14 cellular contexts compared by ENCODE assay signal in the genomic region with DNA sequence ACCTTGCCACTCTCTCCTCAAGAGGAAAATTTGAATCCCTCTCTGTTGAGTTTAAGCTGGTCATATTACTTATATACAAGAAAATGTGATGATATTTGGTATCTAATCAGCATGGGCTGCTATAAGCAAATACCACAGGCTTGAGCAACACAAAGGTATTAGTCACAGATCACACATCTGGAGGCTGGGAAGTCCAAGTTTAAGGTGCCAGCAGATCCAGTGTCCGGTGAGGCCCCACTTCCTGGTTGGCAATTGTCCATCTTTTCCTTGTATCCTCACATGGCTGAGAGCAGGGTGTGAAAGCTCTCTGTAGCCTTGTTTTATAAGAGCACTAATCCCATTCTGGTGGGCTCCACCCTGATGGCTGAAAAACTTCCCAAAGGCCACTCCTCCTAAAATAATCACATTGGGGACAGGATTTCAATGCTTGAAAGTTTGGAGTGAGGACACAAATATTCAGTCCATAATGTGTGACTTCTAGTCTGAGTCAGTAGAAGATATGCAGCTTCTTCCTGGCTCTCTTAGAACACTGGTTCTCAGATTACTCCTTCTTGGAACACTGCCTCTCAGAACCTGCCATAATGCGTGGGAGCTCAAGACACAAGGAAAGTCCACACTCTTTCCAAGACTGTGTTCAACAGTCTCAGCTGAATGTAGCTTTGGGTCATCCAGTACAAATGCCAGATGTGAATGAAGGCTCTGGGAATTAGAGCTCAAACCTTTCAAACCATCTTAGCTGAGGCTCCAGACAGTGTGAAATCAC.
DNase-seq lines count a peak whose midpoint lies in the region; ATAC-seq, FAIRE-seq and TF ChIP-seq lines count a peak whose summit lies in the region.
"Had no signal": no experiment of that assay in that cellular context is flagged by ENCODE, and none has a peak within 500 bp of the region (broad histone marks: within the 10 kb centered on the region; RNA-seq: fewer than 3 reads in every experiment).

No MANE protein-coding gene starts in this region.

- H4K20me1 ChIP-seq in fibroblast of lung (ENCODE audit: control insufficient read depth, extremely low read depth, insufficient read depth, low read length), result no peaks in the 10 kb centered on the region

- no peaks in the 10 kb centered on the region for H3K27me3 ChIP-seq in fibroblast of lung (ENCODE audit: control insufficient read depth, insufficient read depth, low read length)
- no peaks in the 10 kb centered on the region for H3K27me3 ChIP-seq in psoas muscle (ENCODE audit: insufficient read depth in 3 of 3, low read length in 2 of 3)
- no peaks in the 10 kb centered on the region for H3K27me3 ChIP-seq in aorta (ENCODE audit: control insufficient read depth in 1 of 2, insufficient read depth in 2 of 2, low read length in 1 of 2)
- H3K27me3 ChIP-seq: tibial artery had no signal

- TF ChIP-seq POLR2A in GM12892 (IDR thresholded peaks at IDR 0.05; ENCODE audit: low read depth, low read length), result no peak

- no peak overlapping the region for H3K9ac ChIP-seq in fibroblast of lung (ENCODE audit: insufficient read depth, low read length)

- 22 to 26% (median 23%) methylated on average over 2 of the region's 2 CpGs for WGBS in psoas muscle, 3 donors
- WGBS in aorta, 2 donors, result 59 to 74% methylated on average over 2 of the region's 2 CpGs

- ATAC-seq in psoas muscle (peak; percentile 36 to 81 (median 69)), GM19467 (IDR thresholded peaks at IDR 0.05; ENCODE audit: unreplicated experiment) (no peak), HG02970 (IDR thresholded peaks at IDR 0.05; ENCODE audit: low FRiP score, unreplicated experiment) (no peak), aorta (ENCODE audit: low FRiP score) (no peak)

- no peak overlapping the region for H2AFZ ChIP-seq in fibroblast of lung (ENCODE audit: low read length)

- intact Hi-C loops in psoas muscle (cut with DNase I), result no loop called here
- intact Hi-C loops in aorta (cut with DNase I), result no loop called here

- H3K4me1 ChIP-seq in fibroblast of lung (ENCODE audit: control insufficient read depth, extremely low read depth, insufficient read depth, low read length) (no peaks in the 10 kb centered on the region), psoas muscle (no peaks in the 10 kb centered on the region), aorta (ENCODE audit: control insufficient read depth in 1 of 2, insufficient read depth in 2 of 2, low read length in 2 of 2) (no peaks in the 10 kb centered on the region)
- H3K4me1 ChIP-seq: tibial artery had no signal

- H3K4me3 ChIP-seq in fibroblast of lung (replicated peaks in 1 of 4; ENCODE audit: control extremely low read depth in 1 of 4, insufficient read depth in 1 of 4, low read depth in 3 of 4, low read length in 4 of 4) (no peak overlapping the region), psoas muscle (no peak overlapping the region), aorta (ENCODE audit: low read length in 2 of 2) (no peak overlapping the region)
- H3K4me3 ChIP-seq: tibial artery had no signal

- no peaks in the 10 kb centered on the region for H3K36me3 ChIP-seq in fibroblast of lung (ENCODE audit: control insufficient read depth, insufficient read depth, low read length)
- no peaks in the 10 kb centered on the region for H3K36me3 ChIP-seq in psoas muscle (ENCODE audit: insufficient read depth in 1 of 2, low read depth in 1 of 2)
- H3K36me3 ChIP-seq in aorta (ENCODE audit: control insufficient read depth in 1 of 2, insufficient read depth in 2 of 2, low read length in 1 of 2), result no peaks in the 10 kb centered on the region
- H3K36me3 ChIP-seq: tibial artery had no signal

- H3K79me2 ChIP-seq in fibroblast of lung (ENCODE audit: control insufficient read depth, insufficient read depth, low read length), result no peaks in the 10 kb centered on the region

- no peaks in the 10 kb centered on the region for H3K9me3 ChIP-seq in fibroblast of lung (ENCODE audit: control insufficient read depth, insufficient read depth, low read depth, low read length)
- no peaks in the 10 kb centered on the region for H3K9me3 ChIP-seq in psoas muscle
- H3K9me3 ChIP-seq in aorta (ENCODE audit: control insufficient read depth, low read length), result no peaks in the 10 kb centered on the region
- H3K9me3 ChIP-seq: tibial artery had no signal

- H3K4me2 ChIP-seq in fibroblast of lung (ENCODE audit: extremely low read depth, insufficient read depth, low read length), result no peak overlapping the region

- DNase-seq in HT-29 (ENCODE audit: low spot score) (peak; percentile 76), RPMI7951 (ENCODE audit: low read depth) (peak; percentile 6), fibroblast of lung (ENCODE audit: low read depth in 2 of 2) (peak; percentile 4 to 85), psoas muscle (no peak), aorta (no peak), GM12892 (ENCODE audit: insufficient read length) (no peak)
- DNase-seq: CD4-positive, alpha-beta memory T cell; head of caudate nucleus; Karpas-422; NCI-H187 treated with DMSO at 0.1 percent for 48 hours; stimulated activated CD4-positive, alpha-beta T cell treated with anti-CD3 and anti-CD28 coated beads, Interleukin-12 subunit alpha, Interleukin-12 subunit beta, amount 100 ng/mL, for 4 hours; tibial artery had no signal

- H3K27ac ChIP-seq in fibroblast of lung (ENCODE audit: insufficient read depth, low read length) (no peak overlapping the region), psoas muscle (no peak overlapping the region), aorta (ENCODE audit: low read depth in 1 of 2, low read length in 2 of 2) (no peak overlapping the region)
- H3K27ac ChIP-seq: tibial artery had no signal

- TF ChIP-seq CTCF in fibroblast of lung (conservative IDR thresholded peaks at IDR 0.05 in 1 of 2, IDR thresholded peaks at IDR 0.05 in 1 of 2; ENCODE audit: low read depth in 1 of 2, low read length in 2 of 2) (no peak), psoas muscle (IDR thresholded peaks at IDR 0.05) (no peak)

- no peak for FAIRE-seq in GM12892 (lab: Jason Lieb, UNC)

Comparison
In these comparisons a context has a peak if more than half of its experiments do, and no peak if none do; other contexts are left out.
1. DNase-seq: peak in HT-29 (single experiment), RPMI7951 (single experiment) and fibroblast of lung (2 of 2); none in psoas muscle (0 of 2), aorta (0 of 2) and GM12892 (single experiment).
2. ATAC-seq: peak in psoas muscle (4 of 4); none in GM19467 (single experiment), HG02970 (single experiment) and aorta (single experiment).